Comparison of ENCODE assay signal across 34 cellular contexts in the genomic region with DNA sequence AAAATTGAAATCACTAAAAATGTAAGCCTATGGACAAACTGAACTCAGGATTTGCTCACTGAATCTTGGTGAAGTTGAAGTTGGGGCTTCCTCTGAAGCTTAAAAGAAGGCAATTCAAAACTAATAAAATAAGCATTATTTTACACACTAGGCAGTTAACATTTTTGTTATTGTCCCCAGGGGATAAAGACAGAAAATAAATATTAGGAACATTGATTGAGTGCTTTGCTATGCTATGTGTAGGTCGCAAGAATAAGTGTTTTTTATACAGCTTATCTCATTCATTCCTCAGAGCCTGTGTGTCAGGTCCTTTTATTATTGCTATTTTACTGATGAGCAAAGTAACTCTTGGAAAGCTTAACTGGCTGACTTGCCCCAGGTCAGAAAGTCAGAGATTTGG.
"Had no signal": no experiment of that assay in that cellular context is flagged by ENCODE, and none has a peak within 500 bp of the region (broad histone marks: within the 10 kb centered on the region; RNA-seq: fewer than 3 reads in every experiment).

No MANE protein-coding gene starts in this region.

- H3K27me3 ChIP-seq: adrenal gland, dorsolateral prefrontal cortex, gastrocnemius medialis, right atrium auricular region, uterus had no signal

- H3K9me3 ChIP-seq: adrenal gland, gastrocnemius medialis, right atrium auricular region, uterus had no signal

- H3K4me3 Mint-ChIP-seq: activated CD4-positive, alpha-beta memory T cell treated with anti-CD3 and anti-CD28 coated beads for 36 hours; activated naive CD4-positive, alpha-beta T cell treated with anti-CD3 and anti-CD28 coated beads for 36 hours; activated naive CD8-positive, alpha-beta T cell treated with anti-CD3 and anti-CD28 coated beads for 36 hours; activated T-helper 1 cell treated with anti-CD3 and anti-CD28 coated beads, Interleukin-12 subunit alpha, Interleukin-12 subunit beta, Interleukin-2, Interleukin-4 antibody, amounts not matched to agents 30 ng/mL and 10 ng/mL and 1 ng/mL, durations not matched to agents 14 hours and 24 hours and 36 hours; naive B cell; stimulated activated memory B cell treated with anti-CD40 and anti-IgM and Interleukin-4, amounts not matched to agents 10 μg/mL and 1 μg/mL and 100 μg/mL, for 72 hours; stimulated activated naive CD8-positive, alpha-beta T cell treated with anti-CD3 and anti-CD28 coated beads, Interleukin-15, amount 100 ng/mL, for 72 hours; T-helper 2 cell treated with Interferon-gamma antibody and Interleukin-4, amounts not matched to agents 5 μg/mL and 100 μg/mL, for 36 hours; type B pancreatic cell had no signal

- DNase-seq: activated CD4-positive, alpha-beta memory T cell treated with anti-CD3 and anti-CD28 coated beads for 36 hours; activated CD4-positive, alpha-beta T cell treated with anti-CD3 and anti-CD28 coated beads for 48 hours; activated CD8-positive, alpha-beta memory T cell treated with anti-CD3 and anti-CD28 coated beads, Interleukin-2, amount 50 U/mL, for 4 hours; activated effector memory CD4-positive, alpha-beta T cell treated with anti-CD3 and anti-CD28 coated beads, Interleukin-2, amount 50 U/mL, for 16 hours; activated naive CD4-positive, alpha-beta T cell treated with anti-CD3 and anti-CD28 coated beads for 36 hours; activated naive CD8-positive, alpha-beta T cell treated with anti-CD3 and anti-CD28 coated beads for 36 hours; activated T-cell treated with anti-CD3 and anti-CD28 coated beads, Interleukin-2, amount 50 U/mL, for 1 hour; adrenal gland; aorta; dorsolateral prefrontal cortex; effector memory CD4-positive, alpha-beta T cell; erythroblast; gastrocnemius medialis; hippocampal formation; left cardiac atrium; left ventricle myocardium superior; mammary epithelial cell; naive B cell; occipital lobe; stimulated activated CD4-positive, alpha-beta T cell treated with anti-CD3 and anti-CD28 coated beads, Interleukin-1b, Interleukin-23, amount 100 ng/mL, for 48 hours; stimulated activated CD4-positive, alpha-beta T cell treated with anti-CD3 and anti-CD28 coated beads, Interleukin-4, amount 100 ng/mL, for 4 hours; stimulated activated CD8-positive, alpha-beta memory T cell treated with anti-CD3 and anti-CD28 coated beads, Interleukin-4, amount 100 ng/mL, for 48 hours; stimulated activated naive CD8-positive, alpha-beta T cell treated with anti-CD3 and anti-CD28 coated beads, Interleukin-15, amount 100 ng/mL, for 72 hours; substantia nigra; uterus had no signal

- H3K27ac ChIP-seq: adrenal gland, coronary artery, gastrocnemius medialis, parathyroid adenoma, uterus had no signal

- H3K9ac ChIP-seq: parathyroid adenoma had no signal

- H3K27me3 Mint-ChIP-seq: activated CD4-positive, alpha-beta memory T cell treated with anti-CD3 and anti-CD28 coated beads for 36 hours; brain; stimulated activated memory B cell treated with anti-CD40 and anti-IgM and Interleukin-4, amounts not matched to agents 10 μg/mL and 1 μg/mL and 100 μg/mL, for 72 hours; type B pancreatic cell had no signal

- H3K4me3 ChIP-seq: adrenal gland, coronary artery, dorsolateral prefrontal cortex, gastrocnemius medialis, right atrium auricular region, smooth muscle cell, uterus had no signal

- H3K36me3 ChIP-seq: adrenal gland, gastrocnemius medialis, right atrium auricular region, uterus had no signal

- H3K9me3 Mint-ChIP-seq: activated CD4-positive, alpha-beta memory T cell treated with anti-CD3 and anti-CD28 coated beads for 36 hours; activated naive CD4-positive, alpha-beta T cell treated with anti-CD3 and anti-CD28 coated beads for 36 hours; activated naive CD8-positive, alpha-beta T cell treated with anti-CD3 and anti-CD28 coated beads for 36 hours; activated T-helper 1 cell treated with anti-CD3 and anti-CD28 coated beads, Interleukin-12 subunit alpha, Interleukin-12 subunit beta, Interleukin-2, Interleukin-4 antibody, amounts not matched to agents 30 ng/mL and 10 ng/mL and 1 ng/mL, durations not matched to agents 14 hours and 24 hours and 36 hours; brain; naive B cell; stimulated activated memory B cell treated with anti-CD40 and anti-IgM and Interleukin-4, amounts not matched to agents 10 μg/mL and 1 μg/mL and 100 μg/mL, for 72 hours; stimulated activated naive CD8-positive, alpha-beta T cell treated with anti-CD3 and anti-CD28 coated beads, Interleukin-15, amount 100 ng/mL, for 72 hours; T-helper 2 cell treated with Interferon-gamma antibody and Interleukin-4, amounts not matched to agents 5 μg/mL and 100 μg/mL, for 36 hours; type B pancreatic cell had no signal

- H3K27ac Mint-ChIP-seq: activated CD4-positive, alpha-beta memory T cell treated with anti-CD3 and anti-CD28 coated beads for 36 hours; activated naive CD4-positive, alpha-beta T cell treated with anti-CD3 and anti-CD28 coated beads for 36 hours; activated naive CD8-positive, alpha-beta T cell treated with anti-CD3 and anti-CD28 coated beads for 36 hours; activated T-helper 1 cell treated with anti-CD3 and anti-CD28 coated beads, Interleukin-12 subunit alpha, Interleukin-12 subunit beta, Interleukin-2, Interleukin-4 antibody, amounts not matched to agents 30 ng/mL and 10 ng/mL and 1 ng/mL, durations not matched to agents 14 hours and 24 hours and 36 hours; stimulated activated memory B cell treated with anti-CD40 and anti-IgM and Interleukin-4, amounts not matched to agents 10 μg/mL and 1 μg/mL and 100 μg/mL, for 72 hours; stimulated activated naive CD8-positive, alpha-beta T cell treated with anti-CD3 and anti-CD28 coated beads, Interleukin-15, amount 100 ng/mL, for 72 hours; T-helper 2 cell treated with Interferon-gamma antibody and Interleukin-4, amounts not matched to agents 5 μg/mL and 100 μg/mL, for 36 hours; type B pancreatic cell had no signal

- H3K36me3 Mint-ChIP-seq: activated CD4-positive, alpha-beta memory T cell treated with anti-CD3 and anti-CD28 coated beads for 36 hours; activated naive CD8-positive, alpha-beta T cell treated with anti-CD3 and anti-CD28 coated beads for 36 hours; naive B cell; stimulated activated memory B cell treated with anti-CD40 and anti-IgM and Interleukin-4, amounts not matched to agents 10 μg/mL and 1 μg/mL and 100 μg/mL, for 72 hours; type B pancreatic cell had no signal

- H3K4me1 Mint-ChIP-seq: activated naive CD8-positive, alpha-beta T cell treated with anti-CD3 and anti-CD28 coated beads for 36 hours; stimulated activated naive CD8-positive, alpha-beta T cell treated with anti-CD3 and anti-CD28 coated beads, Interleukin-15, amount 100 ng/mL, for 72 hours had no signal

- ATAC-seq: gastrocnemius medialis; left cardiac atrium; left ventricle myocardium superior; stimulated activated memory B cell treated with anti-CD40 and anti-IgM and Interleukin-4, amounts not matched to agents 10 μg/mL and 1 μg/mL and 100 μg/mL, for 72 hours; stimulated activated naive CD8-positive, alpha-beta T cell treated with anti-CD3 and anti-CD28 coated beads, Interleukin-15, amount 100 ng/mL, for 72 hours had no signal

- H2AFZ ChIP-seq: parathyroid adenoma had no signal
